ENCODE assay signal across 8 cellular contexts in the genomic region with DNA sequence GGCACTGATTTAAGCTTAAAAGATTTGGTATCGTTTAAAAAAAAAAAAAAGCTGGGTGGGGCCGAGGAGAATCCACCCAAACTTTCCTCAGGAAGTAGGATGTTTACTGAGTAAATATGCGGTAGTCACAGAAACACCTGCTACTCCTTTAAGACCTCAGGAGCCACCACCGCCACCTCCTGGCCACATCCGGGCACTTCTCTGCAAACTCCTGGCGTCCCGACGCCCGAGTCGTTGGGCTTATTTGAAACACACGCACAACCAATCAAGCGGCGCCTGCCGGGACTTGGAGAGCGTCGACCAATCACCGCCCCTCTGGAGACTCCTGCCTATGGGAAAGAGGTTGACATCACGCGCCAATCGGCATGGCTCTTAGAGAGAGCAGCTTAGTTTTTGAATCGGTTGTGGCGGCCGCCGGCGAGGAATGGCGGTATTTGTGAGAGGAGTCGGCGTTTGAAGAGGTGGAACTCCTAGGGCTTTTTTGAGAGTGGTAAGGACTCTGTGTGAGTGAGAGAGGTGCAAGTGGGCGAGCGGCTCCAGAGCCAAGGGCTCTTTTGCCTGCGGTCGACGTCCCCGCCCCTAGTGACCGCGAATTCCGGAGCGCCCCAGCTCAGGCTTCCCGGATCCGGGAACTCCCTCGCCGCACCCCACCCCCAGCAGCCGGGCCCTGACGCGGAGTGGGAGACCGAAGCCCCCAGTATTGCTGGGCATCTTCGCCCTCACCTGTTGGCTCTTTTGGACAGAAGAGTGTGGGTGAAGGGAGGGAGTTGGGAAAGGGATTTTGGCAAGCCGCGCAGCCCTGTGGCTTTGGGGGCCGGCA. TPM values are rescaled to one million over a fixed set of nuclear protein-coding genes. Genes with fewer than 3 reads are reported as not detected.
DNase-seq lines count a peak whose midpoint lies in the region; ATAC-seq and TF ChIP-seq lines count a peak whose summit lies in the region.

A gene with protein sequence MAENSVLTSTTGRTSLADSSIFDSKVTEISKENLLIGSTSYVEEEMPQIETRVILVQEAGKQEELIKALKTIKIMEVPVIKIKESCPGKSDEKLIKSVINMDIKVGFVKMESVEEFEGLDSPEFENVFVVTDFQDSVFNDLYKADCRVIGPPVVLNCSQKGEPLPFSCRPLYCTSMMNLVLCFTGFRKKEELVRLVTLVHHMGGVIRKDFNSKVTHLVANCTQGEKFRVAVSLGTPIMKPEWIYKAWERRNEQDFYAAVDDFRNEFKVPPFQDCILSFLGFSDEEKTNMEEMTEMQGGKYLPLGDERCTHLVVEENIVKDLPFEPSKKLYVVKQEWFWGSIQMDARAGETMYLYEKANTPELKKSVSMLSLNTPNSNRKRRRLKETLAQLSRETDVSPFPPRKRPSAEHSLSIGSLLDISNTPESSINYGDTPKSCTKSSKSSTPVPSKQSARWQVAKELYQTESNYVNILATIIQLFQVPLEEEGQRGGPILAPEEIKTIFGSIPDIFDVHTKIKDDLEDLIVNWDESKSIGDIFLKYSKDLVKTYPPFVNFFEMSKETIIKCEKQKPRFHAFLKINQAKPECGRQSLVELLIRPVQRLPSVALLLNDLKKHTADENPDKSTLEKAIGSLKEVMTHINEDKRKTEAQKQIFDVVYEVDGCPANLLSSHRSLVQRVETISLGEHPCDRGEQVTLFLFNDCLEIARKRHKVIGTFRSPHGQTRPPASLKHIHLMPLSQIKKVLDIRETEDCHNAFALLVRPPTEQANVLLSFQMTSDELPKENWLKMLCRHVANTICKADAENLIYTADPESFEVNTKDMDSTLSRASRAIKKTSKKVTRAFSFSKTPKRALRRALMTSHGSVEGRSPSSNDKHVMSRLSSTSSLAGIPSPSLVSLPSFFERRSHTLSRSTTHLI (plus strand): TSS at position 359 of the 820 bp plus-strand sequence. CDS start 3,805 bp downstream, outside the sequence.

- no peak for TF ChIP-seq POLR2A in suprapubic skin (IDR thresholded peaks at IDR 0.05)

- H3K4me1 Mint-ChIP-seq in activated naive CD4-positive, alpha-beta T cell treated with anti-CD3 and anti-CD28 coated beads, Interleukin-2, amount 50 U/mL, for 24 hours, result peaks cover 16% of the 10 kb centered on the region

- peak within 1 kb of the TSS; percentile 93 for H3K27ac ChIP-seq in suprapubic skin

- H3K9me3 ChIP-seq in suprapubic skin, result no peaks in the 10 kb centered on the region

- peaks cover 3% of the 10 kb centered on the region for H3K36me3 Mint-ChIP-seq in activated naive CD4-positive, alpha-beta T cell treated with anti-CD3 and anti-CD28 coated beads, Interleukin-2, amount 50 U/mL, for 24 hours

- no peaks in the 10 kb centered on the region for H3K27me3 ChIP-seq in suprapubic skin

- ATAC-seq in HG02610 (IDR thresholded peaks at IDR 0.05; ENCODE audit: unreplicated experiment) (peak; percentile 97), SK-N-SH treated with all-trans-retinoic acid at 6 μM for 48 hours (peak; percentile 98)

- TF ChIP-seq CTCF in GM10266 (IDR thresholded peaks at IDR 0.05; ENCODE audit: control insufficient read depth, insufficient read depth, low read depth, missing control alignments), result peak; percentile 89
- TF ChIP-seq CTCF in suprapubic skin (IDR thresholded peaks at IDR 0.05), result peak; percentile 68 to 81

- peak; percentile 98 for DNase-seq in GM10266 (ENCODE audit: extremely low spot score)
- DNase-seq in NCI-H1092 (lab: John Stamatoyannopoulos, UW), result peak; percentile 99
- peak; percentile 100 for DNase-seq in globus pallidus (ENCODE audit: low spot score)
- DNase-seq in nucleus accumbens (lab: John Stamatoyannopoulos, UW), result peak; percentile 67 to 99 (median 97)
- DNase-seq in suprapubic skin (ENCODE audit: low spot score in 2 of 2), result peak; percentile 99 to 100

- no peaks in the 10 kb centered on the region for H3K36me3 ChIP-seq in suprapubic skin

- no peaks in the 10 kb centered on the region for H3K9me3 Mint-ChIP-seq in activated naive CD4-positive, alpha-beta T cell treated with anti-CD3 and anti-CD28 coated beads, Interleukin-2, amount 50 U/mL, for 24 hours

- H3K27me3 Mint-ChIP-seq in activated naive CD4-positive, alpha-beta T cell treated with anti-CD3 and anti-CD28 coated beads, Interleukin-2, amount 50 U/mL, for 24 hours, result no peaks in the 10 kb centered on the region

- no peak for TF ChIP-seq EP300 in suprapubic skin (IDR thresholded peaks at IDR 0.05)

- H3K4me1 ChIP-seq in suprapubic skin, result peaks cover 28% of the 10 kb centered on the region

- peak within 1 kb of the TSS; percentile 94 for H3K27ac Mint-ChIP-seq in activated naive CD4-positive, alpha-beta T cell treated with anti-CD3 and anti-CD28 coated beads, Interleukin-2, amount 50 U/mL, for 24 hours

- H3K4me3 ChIP-seq in suprapubic skin, result peak within 1 kb of the TSS; percentile 75

- WGBS in suprapubic skin, result under 1% methylated on average over 41 of the region's 50 CpGs

- peak within 1 kb of the TSS; percentile 98 for H3K4me3 Mint-ChIP-seq in activated naive CD4-positive, alpha-beta T cell treated with anti-CD3 and anti-CD28 coated beads, Interleukin-2, amount 50 U/mL, for 24 hours

TF ChIP-seq in SK-N-SH treated with all-trans-retinoic acid at 6 μM for 48 hours, 23 proteins besides CTCF, POLR2A, EP300 and RAD21 (continues in another document):
- TF ChIP-seq GLIS3 (CRISPR knock-in tag; IDR thresholded peaks at IDR 0.05) (no peak), CSRNP3 (CRISPR knock-in tag; IDR thresholded peaks at IDR 0.05) (no peak), CREB5 (CRISPR knock-in tag; IDR thresholded peaks at IDR 0.05; ENCODE audit: low read depth) (no peak), SNAI2 (CRISPR knock-in tag; IDR thresholded peaks at IDR 0.05) (no peak), ZNF565 (CRISPR knock-in tag; conservative IDR thresholded peaks at IDR 0.05; ENCODE audit: low read depth) (no peak), CSDC2 (CRISPR knock-in tag; IDR thresholded peaks at IDR 0.05) (no peak), OSR1 (CRISPR knock-in tag; IDR thresholded peaks at IDR 0.05) (no peak), RARB (CRISPR knock-in tag; IDR thresholded peaks at IDR 0.05) (no peak), BACH2 (CRISPR knock-in tag; IDR thresholded peaks at IDR 0.05; ENCODE audit: borderline replicate concordance) (no peak), PATZ1 (CRISPR knock-in tag; IDR thresholded peaks at IDR 0.05; ENCODE audit: borderline replicate concordance) (no peak), ZC3H10 (CRISPR knock-in tag; IDR thresholded peaks at IDR 0.05) (no peak), ISL1 (CRISPR knock-in tag; IDR thresholded peaks at IDR 0.05) (no peak)

RNA-seq across cellular contexts. Expression of the gene that starts here (rescaled TPM):
- 10 to 100 TPM in 2 of 4 donors, 1 to 10 TPM in 2; 6.5 to 15.1 (median 9.4) TPM for total RNA-seq in suprapubic skin

Comparison
In these comparisons a context has a peak if more than half of its experiments do, and no peak if none do; other contexts are left out.
1. Peak in every context shown above with its lines: DNase-seq, ATAC-seq, H3K4me3 ChIP-seq and H3K27ac ChIP-seq.